In genomic region chr20:44573501-44573869, GRCh38 we compare ENCODE assay signal across 13 cellular contexts. TPM values are rescaled to one million over a fixed set of nuclear protein-coding genes. Genes with fewer than 3 reads are reported as not detected.
DNase-seq lines count a peak whose midpoint lies in the region; ATAC-seq, FAIRE-seq and TF ChIP-seq lines count a peak whose summit lies in the region.
"Had no signal": no experiment of that assay in that cellular context is flagged by ENCODE, and none has a peak within 500 bp of the region (broad histone marks: within the 10 kb centered on the region; RNA-seq: fewer than 3 reads in every experiment).

No MANE protein-coding gene starts in this region.

- H3K4me1 ChIP-seq in left ventricle myocardium inferior (peaks cover 75% of the 10 kb centered on the region), H1 (replicated peaks in 1 of 4; ENCODE audit: control insufficient read depth in 3 of 4, insufficient read depth in 4 of 4, low read length in 3 of 4) (peaks cover 0 to 3% (median 0%) of the 10 kb centered on the region in 4 experiments; a peak in 1 of 7 replicates), parathyroid adenoma (peaks cover 28% of the 10 kb centered on the region)

- peaks cover 23% of the 10 kb centered on the region for H3K4me1 Mint-ChIP-seq in activated naive CD8-positive, alpha-beta T cell treated with anti-CD3 and anti-CD28 coated beads, Interleukin-2, amount 50 U/mL, for 24 hours
- peaks cover 13% of the 10 kb centered on the region for H3K4me1 Mint-ChIP-seq in activated T-helper 17 cell treated with anti-CD3 and anti-CD28 coated beads, Interleukin-2, amount 50 U/mL, for 72 hours

- TF ChIP-seq EP300 in H1 (IDR thresholded peaks at IDR 0.05; ENCODE audit: borderline replicate concordance in 1 of 2, low read depth in 2 of 2, low read length in 2 of 2), result no peak

- H3K4ac ChIP-seq in H1 (replicated peaks; ENCODE audit: insufficient read length, low read depth, low read length), result no peak overlapping the region

- no peak for TF ChIP-seq RAD21 in H1 (IDR thresholded peaks at IDR 0.05 in 1 of 2, conservative IDR thresholded peaks at IDR 0.05 in 1 of 2; ENCODE audit: low read depth in 2 of 2, low read length in 2 of 2)

- no peak overlapping the region for H3K18ac ChIP-seq in H1 (ENCODE audit: extremely low read depth, low read length)

- H2AFZ ChIP-seq in H1 (ENCODE audit: low read length), result no peak overlapping the region
- no peak overlapping the region for H2AFZ ChIP-seq in parathyroid adenoma

- TF ChIP-seq POLR2A in H1 (IDR thresholded peaks at IDR 0.05; ENCODE audit: control extremely low read depth in 1 of 2, low read depth in 2 of 2, low read length in 2 of 2) (no peak), GM12891 (IDR thresholded peaks at IDR 0.05; ENCODE audit: low read depth, low read length) (no peak)

- H3K14ac ChIP-seq in H1 (ENCODE audit: insufficient read length), result no peak overlapping the region

- no peak overlapping the region for H2AK5ac ChIP-seq in H1 (ENCODE audit: low read depth, low read length)

- no peaks in the 10 kb centered on the region for H4K20me1 ChIP-seq in H1 (replicated peaks in 1 of 2; ENCODE audit: control insufficient read depth in 1 of 2, insufficient read depth in 2 of 2, low read length in 2 of 2)

- no peak overlapping the region for H3K4me3 Mint-ChIP-seq in activated naive CD8-positive, alpha-beta T cell treated with anti-CD3 and anti-CD28 coated beads, Interleukin-2, amount 50 U/mL, for 24 hours
- H3K4me3 Mint-ChIP-seq in activated T-helper 17 cell treated with anti-CD3 and anti-CD28 coated beads, Interleukin-2, amount 50 U/mL, for 72 hours, result no peak overlapping the region
- H3K4me3 Mint-ChIP-seq: activated CD8-positive, alpha-beta memory T cell treated with anti-CD3 and anti-CD28 coated beads, Interleukin-2, amount 10 ng/mL, durations not matched to agents 7 days and 5 days had no signal

- no peak overlapping the region for H2BK15ac ChIP-seq in H1 (ENCODE audit: low read length)

- POLR2A ChIA-PET in H1 (lab: Charles Lee; ENCODE audit: partially characterized antibody), result interaction anchor here (0.8 kb wide), 1 partner anchor 9 kb away, joined by 3 read pairs; no protein-coding TSS in a partner anchor

- H3K27me3 Mint-ChIP-seq in activated naive CD8-positive, alpha-beta T cell treated with anti-CD3 and anti-CD28 coated beads, Interleukin-2, amount 50 U/mL, for 24 hours, result no peaks in the 10 kb centered on the region
- H3K27me3 Mint-ChIP-seq in activated T-helper 17 cell treated with anti-CD3 and anti-CD28 coated beads, Interleukin-2, amount 50 U/mL, for 72 hours, result peaks cover 2% of the 10 kb centered on the region

- 88% methylated on average over 2 of the region's 2 CpGs; no CpG with 5 or more reads in 1 of the 2 experiments for WGBS in H1 (ENCODE audit: extremely low coverage in 1 of 2, insufficient coverage in 1 of 2, insufficient read length in 1 of 2, insufficient replicate concordance in 2 of 2, low coverage in 1 of 2, low lambda C conversion rate in 2 of 2, missing lambda C conversion rate in 1 of 2), 2 experiments

- no peak overlapping the region for H3K9ac ChIP-seq in H1 (replicated peaks in 1 of 4; ENCODE audit: extremely low read depth in 1 of 4, low read depth in 3 of 4, low read length in 3 of 4)
- H3K9ac ChIP-seq in parathyroid adenoma, result no peak overlapping the region

- H4K91ac ChIP-seq in H1 (replicated peaks; ENCODE audit: insufficient read length, low read length), result no peak overlapping the region

- no peaks in the 10 kb centered on the region for H3K36me3 Mint-ChIP-seq in activated naive CD8-positive, alpha-beta T cell treated with anti-CD3 and anti-CD28 coated beads, Interleukin-2, amount 50 U/mL, for 24 hours (ENCODE audit: low read depth)
- H3K36me3 Mint-ChIP-seq in activated T-helper 17 cell treated with anti-CD3 and anti-CD28 coated beads, Interleukin-2, amount 50 U/mL, for 72 hours (ENCODE audit: low read depth), result no peaks in the 10 kb centered on the region
- H3K36me3 Mint-ChIP-seq: activated CD8-positive, alpha-beta memory T cell treated with anti-CD3 and anti-CD28 coated beads, Interleukin-2, amount 10 ng/mL, durations not matched to agents 7 days and 5 days; activated naive CD4-positive, alpha-beta T cell treated with anti-CD3 and anti-CD28 coated beads, Interleukin-2, amount 50 U/mL, for 72 hours had no signal

- H3K79me2 ChIP-seq in H1 (ENCODE audit: control insufficient read depth in 1 of 2, insufficient read depth in 2 of 2, low read length in 2 of 2), result no peaks in the 10 kb centered on the region
- peaks cover 42% of the 10 kb centered on the region for H3K79me2 ChIP-seq in parathyroid adenoma

- no peak overlapping the region for H4K8ac ChIP-seq in H1 (ENCODE audit: extremely low read depth, insufficient read depth, low read length)

- H2BK12ac ChIP-seq in H1 (ENCODE audit: low read depth, low read length), result no peak overlapping the region

- TF ChIP-seq CTCF in left ventricle myocardium inferior (IDR thresholded peaks at IDR 0.05; ENCODE audit: borderline replicate concordance), result no peak
- no peak for TF ChIP-seq CTCF in H1 (IDR thresholded peaks at IDR 0.05; ENCODE audit: control extremely low read depth in 1 of 3, insufficient read depth in 1 of 3, low read depth in 1 of 3, low read length in 3 of 3)
- TF ChIP-seq CTCF in parathyroid adenoma (IDR thresholded peaks at IDR 0.05), result no peak

- H3K27me3 ChIP-seq in left ventricle myocardium inferior (ENCODE audit: low read depth) (no peaks in the 10 kb centered on the region), H1 (replicated peaks in 1 of 4; ENCODE audit: control insufficient read depth in 3 of 4, extremely low read depth in 1 of 4, insufficient read depth in 3 of 4, low read length in 3 of 4) (no peaks in the 10 kb centered on the region), parathyroid adenoma (ENCODE audit: control insufficient read depth, insufficient read depth, low read length) (no peaks in the 10 kb centered on the region)

- H3K79me1 ChIP-seq in H1 (ENCODE audit: low read depth, low read length), result no peaks in the 10 kb centered on the region

- no peak overlapping the region for H3K56ac ChIP-seq in H1 (replicated peaks; ENCODE audit: insufficient read length, low read depth, low read length)

- intact Hi-C loops in left ventricle myocardium inferior (cut with micrococcal nuclease) (no loop called here), cardiac septum (cut with DNase I) (no loop called here)

- CTCF ChIA-PET in H1 (lab: Charles Lee; ENCODE audit: partially characterized antibody), result interaction anchor here (0.5 to 2.2 kb wide), 6 partner anchors 8 to 746 kb away, joined by 3 to 6 read pairs (median 3); no protein-coding TSS in a partner anchor

- no peak for DNase-seq in left ventricle myocardium inferior
- DNase-seq in cardiac septum (ENCODE audit: low spot score), result no peak
- no peak for DNase-seq in H1 (ENCODE audit: low read depth in 1 of 2, low spot score in 2 of 2)
- DNase-seq in ecto neural progenitor cell (ENCODE audit: low spot score), result no peak
- no peak for DNase-seq in GM12891 (ENCODE audit: insufficient read length, low spot score)
- DNase-seq in activated naive CD8-positive, alpha-beta T cell treated with anti-CD3 and anti-CD28 coated beads, Interleukin-2, amount 50 U/mL, for 24 hours, result no peak
- DNase-seq: activated CD8-positive, alpha-beta memory T cell treated with anti-CD3 and anti-CD28 coated beads, Interleukin-2, amount 10 ng/mL, durations not matched to agents 7 days and 5 days; effector CD4-positive, alpha-beta T cell; glutamatergic neuron; NCI-H1105 treated with DMSO at 0.1 percent for 48 hours had no signal

- H3K9me3 ChIP-seq in left ventricle myocardium inferior (replicated peaks) (no peaks in the 10 kb centered on the region), H1 (ENCODE audit: insufficient read depth in 2 of 2, low read depth in 1 of 2, low read length in 1 of 2) (no peaks in the 10 kb centered on the region), parathyroid adenoma (ENCODE audit: control insufficient read depth, low read length) (no peaks in the 10 kb centered on the region)

- no peaks in the 10 kb centered on the region for H3K23me2 ChIP-seq in H1 (ENCODE audit: low read depth, low read length)

- H3K9me3 Mint-ChIP-seq in activated naive CD8-positive, alpha-beta T cell treated with anti-CD3 and anti-CD28 coated beads, Interleukin-2, amount 50 U/mL, for 24 hours, result no peaks in the 10 kb centered on the region
- H3K9me3 Mint-ChIP-seq in activated T-helper 17 cell treated with anti-CD3 and anti-CD28 coated beads, Interleukin-2, amount 50 U/mL, for 72 hours, result no peaks in the 10 kb centered on the region
- H3K9me3 Mint-ChIP-seq: activated naive CD4-positive, alpha-beta T cell treated with anti-CD3 and anti-CD28 coated beads, Interleukin-2, amount 50 U/mL, for 72 hours had no signal

- ATAC-seq in activated naive CD8-positive, alpha-beta T cell treated with anti-CD3 and anti-CD28 coated beads, Interleukin-2, amount 50 U/mL, for 24 hours, result no peak
- no peak for ATAC-seq in activated T-helper 17 cell treated with anti-CD3 and anti-CD28 coated beads, Interleukin-2, amount 50 U/mL, for 72 hours (replicated peaks)
- ATAC-seq: activated CD8-positive, alpha-beta memory T cell treated with anti-CD3 and anti-CD28 coated beads, Interleukin-2, amount 10 ng/mL, durations not matched to agents 7 days and 5 days; activated naive CD4-positive, alpha-beta T cell treated with anti-CD3 and anti-CD28 coated beads, Interleukin-2, amount 50 U/mL, for 72 hours had no signal

- H2BK20ac ChIP-seq in H1 (ENCODE audit: low read length), result no peak overlapping the region

- H3K36me3 ChIP-seq in left ventricle myocardium inferior, result no peaks in the 10 kb centered on the region
- no peaks in the 10 kb centered on the region for H3K36me3 ChIP-seq in H1 (ENCODE audit: control insufficient read depth in 2 of 4, insufficient read depth in 4 of 4, low read length in 3 of 4)
- H3K36me3 ChIP-seq in parathyroid adenoma (ENCODE audit: control insufficient read depth, insufficient read depth, low read length), result no peaks in the 10 kb centered on the region

- H3K27ac Mint-ChIP-seq in activated naive CD8-positive, alpha-beta T cell treated with anti-CD3 and anti-CD28 coated beads, Interleukin-2, amount 50 U/mL, for 24 hours, result no peak overlapping the region
- H3K27ac Mint-ChIP-seq in activated T-helper 17 cell treated with anti-CD3 and anti-CD28 coated beads, Interleukin-2, amount 50 U/mL, for 72 hours, result no peak overlapping the region
- H3K27ac Mint-ChIP-seq: activated CD8-positive, alpha-beta memory T cell treated with anti-CD3 and anti-CD28 coated beads, Interleukin-2, amount 10 ng/mL, durations not matched to agents 7 days and 5 days had no signal

- peak overlapping the region; percentile 48 for H3K4me3 ChIP-seq in left ventricle myocardium inferior
- no peak overlapping the region for H3K4me3 ChIP-seq in H1 (ENCODE audit: extremely low read depth in 1 of 4, insufficient read depth in 2 of 4, low read depth in 3 of 4, low read length in 4 of 4)
- peak overlapping the region; percentile 2 for H3K4me3 ChIP-seq in parathyroid adenoma (ENCODE audit: low read depth, low read length)

- no peak overlapping the region for H3K23ac ChIP-seq in H1 (ENCODE audit: insufficient read length)

- H2BK120ac ChIP-seq in H1 (replicated peaks; ENCODE audit: low read depth, low read length), result no peak overlapping the region

- H3K4me2 ChIP-seq in H1 (ENCODE audit: insufficient read depth in 1 of 2, low read depth in 2 of 2, low read length in 2 of 2) (no peak overlapping the region), parathyroid adenoma (ENCODE audit: low read length) (peak overlapping the region; percentile 22)

- no peak overlapping the region for H4K5ac ChIP-seq in H1 (ENCODE audit: insufficient read length, low read depth, low read length)

- FAIRE-seq in H1 (lab: Jason Lieb, UNC) (no peak), GM12891 (lab: Jason Lieb, UNC) (no peak)

- H3K27ac ChIP-seq in left ventricle myocardium inferior (replicated peaks) (peak overlapping the region; percentile 95), H1 (ENCODE audit: low read depth, low read length) (no peak overlapping the region), parathyroid adenoma (peak overlapping the region; percentile 96)

- no peak overlapping the region for H2BK5ac ChIP-seq in H1 (ENCODE audit: low read depth, low read length)

RNA-seq across cellular contexts. Expression of gene PKIG, which starts 8.9 kb away (rescaled TPM):
- total RNA-seq in left ventricle myocardium inferior (172 TPM), cardiac septum (274 TPM)
- 25.4 and 26.7 TPM in 2 replicates for total RNA-seq in H1 (2021; fragmentation: NEBNext Ultra II Directional; extraction: Animal tissue kit (Norgen Biotek cat#: 25700))
- polyA plus RNA-seq in H1 (2011; rRNA removed), result 34.3 and 37.5 TPM in 2 replicates
- polyA plus RNA-seq in H1 (2011; cell fraction: cytosol; rRNA removed), result 33.3 TPM
- 21.0 TPM for polyA plus RNA-seq in H1 (2011; cell fraction: nucleus; rRNA removed)
- 23.8 to 29.8 TPM (median 27.7 TPM) in 4 replicates for polyA plus RNA-seq in H1 (2012, experiment 1 of 2)
- 38.2 TPM for polyA plus RNA-seq in H1 (2012, experiment 2 of 2)
- polyA plus RNA-seq in H1 (2013, experiment 1 of 2), result 32.9 TPM
- 35.0 TPM for polyA plus RNA-seq in H1 (2013, experiment 2 of 2)
- polyA minus RNA-seq in H1 (2011; rRNA and poly(A)+ RNA removed), result 8.6 and 9.8 TPM in 2 replicates
- 11.9 TPM for polyA minus RNA-seq in H1 (2011; cell fraction: cytosol; rRNA and poly(A)+ RNA removed)
- polyA minus RNA-seq in H1 (2011; cell fraction: nucleus; rRNA and poly(A)+ RNA removed), result 7.6 TPM
- 27.4 TPM for polyA plus RNA-seq in GM12891 (2012; ENCODE audit: low read depth, missing spikeins)
- 10 to 100 TPM in 1 of 2 donors, 1 to 10 TPM in 1; 4.4 to 11.9 TPM for total RNA-seq in activated T-helper 17 cell treated with anti-CD3 and anti-CD28 coated beads, Interleukin-2, amount 50 U/mL, for 72 hours

RNA-seq across cellular contexts. Expression of gene SERINC3, which starts 51.6 kb away (rescaled TPM):
- total RNA-seq in left ventricle myocardium inferior (88.4 TPM), cardiac septum (94.3 TPM)
- total RNA-seq in H1 (2021; fragmentation: NEBNext Ultra II Directional; extraction: Animal tissue kit (Norgen Biotek cat#: 25700)), result 44.1 and 47.2 TPM in 2 replicates
- polyA plus RNA-seq in H1 (2011; rRNA removed), result 51.7 and 66.0 TPM in 2 replicates
- polyA plus RNA-seq in H1 (2011; cell fraction: cytosol; rRNA removed), result 49.0 TPM
- 38.3 TPM for polyA plus RNA-seq in H1 (2011; cell fraction: nucleus; rRNA removed)
- 27.7 to 35.0 TPM (median 31.8 TPM) in 4 replicates for polyA plus RNA-seq in H1 (2012, experiment 1 of 2)
- 7.5 TPM for polyA plus RNA-seq in H1 (2012, experiment 2 of 2)
- polyA plus RNA-seq in H1 (2013, experiment 1 of 2), result 75.8 TPM
- polyA plus RNA-seq in H1 (2013, experiment 2 of 2), result 95.9 TPM
- 217 and 222 TPM in 2 replicates for polyA minus RNA-seq in H1 (2011; rRNA and poly(A)+ RNA removed)
- polyA minus RNA-seq in H1 (2011; cell fraction: cytosol; rRNA and poly(A)+ RNA removed), result 76.8 TPM
- 56.2 TPM for polyA minus RNA-seq in H1 (2011; cell fraction: nucleus; rRNA and poly(A)+ RNA removed)
- polyA plus RNA-seq in GM12891 (2012; ENCODE audit: low read depth, missing spikeins), result 26.3 TPM
- 10 to 100 TPM; 68.7 to 86.8 TPM for total RNA-seq in activated T-helper 17 cell treated with anti-CD3 and anti-CD28 coated beads, Interleukin-2, amount 50 U/mL, for 72 hours

Comparison
In these comparisons a context has a peak if more than half of its experiments do, and no peak if none do; other contexts are left out.
1. H3K4me3 ChIP-seq: peak in left ventricle myocardium inferior (single experiment) and parathyroid adenoma (single experiment); none in H1 (0 of 4).